ENCODE assay signal across 8 cellular contexts in genomic region chr11:9663699-9664275, GRCh38. TPM values are rescaled to one million over a fixed set of nuclear protein-coding genes. Genes with fewer than 3 reads are reported as not detected.
A peak's percentile ranks its signal among the peaks of the same experiment; 100 is the strongest.
DNase-seq lines count a peak whose midpoint lies in the region; ATAC-seq and TF ChIP-seq lines count a peak whose summit lies in the region.

TSS of gene SWAP70 (plus strand) at chr11:9664077. CDS start at chr11:9664180, 103 bp downstream.

- no peaks in the 10 kb centered on the region for H3K36me3 ChIP-seq in lower lobe of right lung

- H3K9me3 ChIP-seq in lower lobe of right lung = peaks cover 11% of the 10 kb centered on the region

- DNase-seq in ACHN (peak; percentile 83), NCI-H446 (lab: John Stamatoyannopoulos, UW) (peak; percentile 45 to 86), ecto neural progenitor cell (ENCODE audit: low spot score) (peak; percentile 95), lower lobe of right lung (peak; percentile 95)
- peak; percentile 56 to 60 for DNase-seq in activated CD4-positive, alpha-beta T cell treated with anti-CD3 and anti-CD28 coated beads, Interleukin-2, amount 50 U/mL, for 4 hours
- peak; percentile 31 to 66 (median 55) for DNase-seq in stimulated activated CD4-positive, alpha-beta T cell treated with anti-CD3 and anti-CD28 coated beads, TNF-alpha, amount 100 ng/mL, for 1 hour (ENCODE audit: low read depth in 3 of 3, low spot score in 1 of 3)

- intact Hi-C loops in lower lobe of right lung (cut with DNase I) = no loop called here

- peaks cover 23% of the 10 kb centered on the region for H3K4me1 ChIP-seq in lower lobe of right lung

- peak within 1 kb of the TSS; percentile 92 for H3K4me3 ChIP-seq in lower lobe of right lung

- peak within 1 kb of the TSS; percentile 96 for H3K27ac ChIP-seq in lower lobe of right lung

- ATAC-seq in GM18858 (IDR thresholded peaks at IDR 0.05; ENCODE audit: unreplicated experiment) (peak; percentile 53), HG03064 (IDR thresholded peaks at IDR 0.05; ENCODE audit: low read depth, unreplicated experiment) (peak; percentile 86), lower lobe of right lung (peak; percentile 99)

- in situ Hi-C loops in ACHN (cut with HindIII; ENCODE audit: low pct_ligation_motif_present, low pct_unique_long_range_greater_than_20kb, low sequenced_read_pairs) = no loop called here

- peak; percentile 40 for TF ChIP-seq CTCF in lower lobe of right lung (IDR thresholded peaks at IDR 0.05)

- no peaks in the 10 kb centered on the region for H3K27me3 ChIP-seq in lower lobe of right lung (ENCODE audit: low read depth)

RNA-seq across cellular contexts. Expression of gene SWAP70, which starts in this region (rescaled TPM):
- total RNA-seq in lower lobe of right lung = 50.1 TPM

Comparison
In these comparisons a context has a peak if more than half of its experiments do, and no peak if none do; other contexts are left out.
1. Peak in every context shown above with its lines: DNase-seq, ATAC-seq, H3K4me3 ChIP-seq and H3K27ac ChIP-seq.